ENCODE assay signal across 1 cellular context in the genomic region with DNA sequence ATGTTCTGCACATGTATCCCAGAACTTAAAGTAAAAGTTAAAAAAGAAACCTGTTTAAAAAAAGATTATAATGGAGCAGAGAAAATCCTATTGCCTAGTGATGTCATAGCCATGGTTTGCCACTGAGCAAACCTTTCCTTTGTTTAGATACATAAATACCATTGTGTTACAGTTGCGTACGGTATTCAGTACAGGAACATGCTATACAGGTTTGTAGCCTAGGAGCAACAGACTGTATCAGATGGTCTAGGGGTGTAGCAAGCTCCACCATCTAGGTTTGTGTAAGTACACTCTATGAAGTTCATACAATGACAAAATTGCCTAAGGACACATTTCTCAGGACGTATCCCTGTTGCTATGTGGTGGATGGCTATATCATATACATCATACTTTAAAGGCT.
TF ChIP-seq lines count a peak whose summit lies in the region.

No MANE protein-coding gene starts in this region.

TF ChIP-seq in endothelial cell of umbilical vein, 7 proteins besides CTCF, POLR2A, EP300 and RAD21:
- no peak for TF ChIP-seq MYC (IDR thresholded peaks at IDR 0.05; ENCODE audit: low read depth, low read length)
- no peak for TF ChIP-seq EZH2 (IDR thresholded peaks at IDR 0.05; ENCODE audit: borderline replicate concordance, low read depth, low read length, severe bottlenecking)
- TF ChIP-seq JUN (IDR thresholded peaks at IDR 0.05; ENCODE audit: borderline replicate concordance, insufficient read depth, insufficient read length, low read depth) = no peak
TF ChIP-seq in endothelial cell of umbilical vein: peak in this region for 0.
